ENCODE assay signal across 8 cellular contexts in the genomic region with DNA sequence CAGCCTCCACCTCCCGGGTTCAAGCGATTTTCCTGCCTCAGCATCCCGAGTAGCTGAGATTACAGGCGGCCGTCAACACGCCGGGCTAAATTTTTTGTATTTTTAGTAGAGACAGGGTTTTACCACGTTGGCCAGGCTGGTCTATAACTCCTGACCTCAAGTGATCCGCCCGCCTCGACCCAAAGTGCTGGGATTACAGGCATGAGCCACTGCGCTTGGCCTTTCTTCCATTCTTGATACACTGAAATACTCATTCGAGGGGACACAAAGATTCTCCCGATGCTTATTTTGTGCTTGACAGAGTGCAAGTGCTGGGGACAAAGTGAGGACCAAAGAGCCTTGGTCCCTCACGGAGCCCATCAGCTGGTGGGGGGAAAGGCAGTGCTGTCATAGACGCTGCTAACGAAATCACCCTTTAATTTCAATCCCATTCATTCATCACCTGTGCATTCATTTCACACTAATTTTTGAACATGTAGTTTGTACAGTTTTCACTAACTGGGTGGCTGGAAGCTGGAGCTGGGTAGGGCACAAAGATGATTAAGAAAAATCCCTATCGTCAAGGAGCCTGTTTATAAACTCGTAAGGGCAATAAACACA. TPM values are rescaled to one million over a fixed set of nuclear protein-coding genes. Genes with fewer than 3 reads are reported as not detected.
A peak's percentile ranks its signal among the peaks of the same experiment; 100 is the strongest.
DNase-seq lines count a peak whose midpoint lies in the region; ATAC-seq and TF ChIP-seq lines count a peak whose summit lies in the region.

No MANE protein-coding gene starts in this region.

- H3K27me3 ChIP-seq in left lung (no peaks in the 10 kb centered on the region), testis (no peaks in the 10 kb centered on the region)

- H3K4me1 Mint-ChIP-seq in activated T-cell treated with anti-CD3 and anti-CD28 coated beads, Interleukin-2, amount 50 U/mL, for 24 hours (ENCODE audit: low read depth) = peaks cover 47% of the 10 kb centered on the region
- H3K4me1 Mint-ChIP-seq in activated naive CD8-positive, alpha-beta T cell treated with anti-CD3 and anti-CD28 coated beads, Interleukin-2, amount 10 ng/mL, durations not matched to agents 7 days and 5 days = peaks cover 26% of the 10 kb centered on the region

- no peak for TF ChIP-seq POLR2A in testis (IDR thresholded peaks at IDR 0.05)

- POLR2A ChIA-PET in activated naive CD8-positive, alpha-beta T cell treated with anti-CD3 and anti-CD28 coated beads, Interleukin-2, amount 10 ng/mL, durations not matched to agents 7 days and 5 days (lab: Charles Lee) = interaction anchor here (0.6 to 2.7 kb wide), 9 partner anchors 8 to 713 kb away, joined by 3 to 13 read pairs (median 4); a partner anchor contains a TSS

- H3K4me3 Mint-ChIP-seq in activated T-cell treated with anti-CD3 and anti-CD28 coated beads, Interleukin-2, amount 50 U/mL, for 24 hours = peak overlapping the region; percentile 96
- peak overlapping the region; percentile 61 for H3K4me3 Mint-ChIP-seq in activated naive CD8-positive, alpha-beta T cell treated with anti-CD3 and anti-CD28 coated beads, Interleukin-2, amount 10 ng/mL, durations not matched to agents 7 days and 5 days

- H3K27ac Mint-ChIP-seq in activated T-cell treated with anti-CD3 and anti-CD28 coated beads, Interleukin-2, amount 50 U/mL, for 24 hours = peak overlapping the region; percentile 18
- H3K27ac Mint-ChIP-seq in activated naive CD8-positive, alpha-beta T cell treated with anti-CD3 and anti-CD28 coated beads, Interleukin-2, amount 10 ng/mL, durations not matched to agents 7 days and 5 days = no peak overlapping the region

- peaks cover 22 to 38% of the 10 kb centered on the region in 2 donors for H3K4me1 ChIP-seq in left lung
- peaks cover 23% of the 10 kb centered on the region for H3K4me1 ChIP-seq in testis

- no peaks in the 10 kb centered on the region for H3K27me3 Mint-ChIP-seq in activated T-cell treated with anti-CD3 and anti-CD28 coated beads, Interleukin-2, amount 50 U/mL, for 24 hours
- peaks cover 19% of the 10 kb centered on the region for H3K27me3 Mint-ChIP-seq in activated naive CD8-positive, alpha-beta T cell treated with anti-CD3 and anti-CD28 coated beads, Interleukin-2, amount 10 ng/mL, durations not matched to agents 7 days and 5 days

- TF ChIP-seq CTCF in left lung (IDR thresholded peaks at IDR 0.05) (no peak), testis (IDR thresholded peaks at IDR 0.05) (no peak)

- H3K36me3 Mint-ChIP-seq in activated T-cell treated with anti-CD3 and anti-CD28 coated beads, Interleukin-2, amount 50 U/mL, for 24 hours (ENCODE audit: low read depth) = peaks cover 41% of the 10 kb centered on the region
- H3K36me3 Mint-ChIP-seq in activated naive CD8-positive, alpha-beta T cell treated with anti-CD3 and anti-CD28 coated beads, Interleukin-2, amount 10 ng/mL, durations not matched to agents 7 days and 5 days = peaks cover 4% of the 10 kb centered on the region

- DNase-seq in activated T-cell treated with anti-CD3 and anti-CD28 coated beads, Interleukin-2, amount 50 U/mL, for 24 hours = no peak
- no peak for DNase-seq in activated T-cell treated with anti-CD3 and anti-CD28 coated beads, Interleukin-2, amount 50 U/mL, for 1 hour
- DNase-seq in activated naive CD8-positive, alpha-beta T cell treated with anti-CD3 and anti-CD28 coated beads, Interleukin-2, amount 10 ng/mL, durations not matched to agents 7 days and 5 days = no peak
- DNase-seq in left lung (no peak), testis (peak; percentile 25), NCI-H1092 treated with DMSO at 0.1 percent for 48 hours (lab: John Stamatoyannopoulos, UW) (no peak), occipital lobe (lab: John Stamatoyannopoulos, UW) (no peak)

- intact Hi-C loops in left lung (cut with DNase I) (no loop called here), testis (cut with DNase I; ENCODE audit: low total_unique reads) (no loop called here)

- H3K9me3 ChIP-seq in left lung = no peaks in the 10 kb centered on the region
- no peaks in the 10 kb centered on the region for H3K9me3 ChIP-seq in testis

- 22 to 26% methylated on average over 19 of the region's 19 CpGs for WGBS in testis, 2 donors

- H3K27ac ChIP-seq in left lung (no peak overlapping the region), testis (no peak overlapping the region)

- H3K4me3 ChIP-seq in left lung (peak overlapping the region; percentile 65 to 77), testis (peak overlapping the region; percentile 78 to 94)

- no peaks in the 10 kb centered on the region for H3K36me3 ChIP-seq in left lung
- H3K36me3 ChIP-seq in testis (ENCODE audit: low read depth, missing control alignments) = no peaks in the 10 kb centered on the region

- no peak for ATAC-seq in activated naive CD8-positive, alpha-beta T cell treated with anti-CD3 and anti-CD28 coated beads, Interleukin-2, amount 10 ng/mL, durations not matched to agents 7 days and 5 days (ENCODE audit: low read depth)
- no peak for ATAC-seq in left lung
- no peak for ATAC-seq in HG02571 (IDR thresholded peaks at IDR 0.05; ENCODE audit: unreplicated experiment)

- H3K9me3 Mint-ChIP-seq in activated T-cell treated with anti-CD3 and anti-CD28 coated beads, Interleukin-2, amount 50 U/mL, for 24 hours = no peaks in the 10 kb centered on the region
- no peaks in the 10 kb centered on the region for H3K9me3 Mint-ChIP-seq in activated naive CD8-positive, alpha-beta T cell treated with anti-CD3 and anti-CD28 coated beads, Interleukin-2, amount 10 ng/mL, durations not matched to agents 7 days and 5 days

RNA-seq across cellular contexts. Expression of a gene that starts 0.6 kb away (rescaled TPM):
- 10 to 100 TPM; 32.3 to 33.3 TPM for total RNA-seq in activated naive CD8-positive, alpha-beta T cell treated with anti-CD3 and anti-CD28 coated beads, Interleukin-2, amount 10 ng/mL, durations not matched to agents 7 days and 5 days
- total RNA-seq in left lung (10 to 100 TPM; 17.2 to 22.3 TPM), testis (10 to 100 TPM; 20.1 to 24.3 TPM), occipital lobe (32.4 TPM)
- 6.0 TPM for polyA plus RNA-seq in testis (ENCODE audit: insufficient read depth, low read depth, low replicate concordance)
